8 cellular contexts compared by ENCODE assay signal in genomic region chr6:30646450-30647038, GRCh38. TPM values are rescaled to one million over a fixed set of nuclear protein-coding genes. Genes with fewer than 3 reads are reported as not detected.
A peak's percentile ranks its signal among the peaks of the same experiment; 100 is the strongest.
DNase-seq lines count a peak whose midpoint lies in the region; ATAC-seq and TF ChIP-seq lines count a peak whose summit lies in the region.

No MANE protein-coding gene starts in this region.

- H3K4me3 ChIP-seq in hepatocyte: peak overlapping the region; percentile 27

- H3K27ac ChIP-seq in adipose tissue (ENCODE audit: low read depth, low read length): peak overlapping the region; percentile 6
- H3K27ac ChIP-seq in hepatocyte: peak overlapping the region; percentile 52

- peaks cover 8% of the 10 kb centered on the region for H4K20me1 ChIP-seq in hepatocyte (ENCODE audit: insufficient read depth, poor library complexity, severe bottlenecking)

- H3K9me3 ChIP-seq in hepatocyte (ENCODE audit: low read depth): no peaks in the 10 kb centered on the region

- WGBS in adipose tissue, 3 donors: 15 to 22% (median 20%) methylated on average over 22 of the region's 22 CpGs
- WGBS in hepatocyte (ENCODE audit: low lambda C conversion rate, missing lambda C conversion rate): 21% methylated on average over 20 of the region's 22 CpGs

- DNase-seq in NCI-H146 (lab: John Stamatoyannopoulos, UW) (peak; percentile 14), NCI-H146 treated with DMSO at 0.1 percent for 48 hours (lab: John Stamatoyannopoulos, UW; ENCODE audit: unreplicated experiment) (no peak), NCI-H69 (lab: John Stamatoyannopoulos, UW) (peak; percentile 39), hepatocyte (ENCODE audit: low spot score) (peak; percentile 35), sciatic nerve (ENCODE audit: low spot score) (peak; percentile 94), GM19240 (ENCODE audit: insufficient read length, low spot score) (no peak)

- no peak overlapping the region for H2AFZ ChIP-seq in hepatocyte

- intact Hi-C loops in sciatic nerve (cut with DNase I): no loop called here

- no peaks in the 10 kb centered on the region for H3K27me3 ChIP-seq in hepatocyte

- no peak for TF ChIP-seq CTCF in hepatocyte (IDR thresholded peaks at IDR 0.05; ENCODE audit: poor library complexity)

- H3K9me2 ChIP-seq in hepatocyte (replicated peaks; ENCODE audit: insufficient read depth): no peaks in the 10 kb centered on the region

- peaks cover 14% of the 10 kb centered on the region for H3K4me1 ChIP-seq in hepatocyte (ENCODE audit: insufficient read depth)

- H3K4me2 ChIP-seq in hepatocyte: peak overlapping the region; percentile 89

- H3K79me2 ChIP-seq in hepatocyte: peaks cover 50% of the 10 kb centered on the region

- H3K36me3 ChIP-seq in hepatocyte (replicated peaks; ENCODE audit: insufficient read depth, low read depth): no peaks in the 10 kb centered on the region

- ATAC-seq in sciatic nerve (peak; percentile 96), GM18498 (IDR thresholded peaks at IDR 0.05; ENCODE audit: unreplicated experiment) (no peak)

RNA-seq across cellular contexts. Expression of gene C6orf136, which starts 0.4 kb away (rescaled TPM):
- polyA plus RNA-seq in adipose tissue (10 to 100 TPM in 2 of 3 donors, 1 to 10 TPM in 1; 8.8 to 13.2 (median 10.2) TPM), hepatocyte (16.9 and 28.0 TPM in 2 replicates)
- total RNA-seq in hepatocyte (8.7 and 21.3 TPM in 2 replicates), sciatic nerve (17.0 TPM)

RNA-seq across cellular contexts. Expression of gene ATAT1, which starts 19.9 kb away (rescaled TPM):
- 1 to 10 TPM; 2.5 to 5.1 (median 4.9) TPM for polyA plus RNA-seq in adipose tissue
- 6.9 and 7.0 TPM in 2 replicates for total RNA-seq in hepatocyte
- 18.3 and 19.7 TPM in 2 replicates for polyA plus RNA-seq in hepatocyte
- 14.8 TPM for total RNA-seq in sciatic nerve

RNA-seq across cellular contexts. Expression of gene DHX16, which starts 26.3 kb away (rescaled TPM):
- polyA plus RNA-seq in adipose tissue: 10 to 100 TPM; 16.8 to 22.3 (median 19.7) TPM
- total RNA-seq in hepatocyte: 18.2 and 19.4 TPM in 2 replicates
- 28.4 and 31.4 TPM in 2 replicates for polyA plus RNA-seq in hepatocyte
- 25.2 TPM for total RNA-seq in sciatic nerve

RNA-seq across cellular contexts. Expression of gene MRPS18B, which starts 28.9 kb away (rescaled TPM):
- polyA plus RNA-seq in adipose tissue (10 to 100 TPM; 69.1 to 88.1 (median 77.1) TPM), hepatocyte (59.4 and 60.9 TPM in 2 replicates)
- total RNA-seq in hepatocyte (38.7 and 40.1 TPM in 2 replicates), sciatic nerve (33.7 TPM)

RNA-seq across cellular contexts. Expression of gene PPP1R10, which starts 29.5 kb away (rescaled TPM):
- polyA plus RNA-seq in adipose tissue (10 to 100 TPM; 11.6 to 27.4 (median 18.1) TPM), hepatocyte (38.2 and 38.6 TPM in 2 replicates)
- total RNA-seq in hepatocyte (34.5 and 36.2 TPM in 2 replicates), sciatic nerve (76.9 TPM)

Comparison
In these comparisons a context has a peak if more than half of its experiments do, and no peak if none do; other contexts are left out.
1. DNase-seq: peak in NCI-H146 (single experiment), NCI-H69 (single experiment), hepatocyte (single experiment) and sciatic nerve (single experiment); none in NCI-H146 treated with DMSO at 0.1 percent for 48 hours (single experiment) and GM19240 (single experiment).